In the genomic region with DNA sequence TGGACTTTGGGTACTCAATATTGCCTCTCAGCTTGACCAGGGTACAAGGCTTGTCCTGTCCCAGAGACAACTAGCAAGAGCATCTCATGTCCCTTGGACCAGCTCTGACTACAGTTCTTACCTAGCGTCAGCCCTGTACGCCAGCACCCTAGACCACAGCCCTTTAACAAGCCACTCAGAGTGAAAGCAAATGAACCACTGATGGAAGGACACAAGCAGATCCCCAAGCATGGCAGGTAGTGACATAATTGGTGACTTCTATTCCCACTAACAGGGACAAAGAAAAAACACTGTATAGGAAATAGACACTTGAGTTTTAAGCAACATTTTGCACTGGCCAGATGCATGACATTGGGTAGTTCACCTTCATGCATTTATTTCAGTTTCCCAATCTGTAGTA, we compare ENCODE assay signal across 16 cellular contexts. TPM values are rescaled to one million over a fixed set of nuclear protein-coding genes. Genes with fewer than 3 reads are reported as not detected.
A peak's percentile ranks its signal among the peaks of the same experiment; 100 is the strongest.
DNase-seq lines count a peak whose midpoint lies in the region; ATAC-seq, FAIRE-seq and TF ChIP-seq lines count a peak whose summit lies in the region.
"Had no signal": no experiment of that assay in that cellular context is flagged by ENCODE, and none has a peak within 500 bp of the region (broad histone marks: within the 10 kb centered on the region; RNA-seq: fewer than 3 reads in every experiment).

No MANE protein-coding gene starts in this region.

- ATAC-seq in GM18907 (IDR thresholded peaks at IDR 0.05; ENCODE audit: unreplicated experiment) (peak; percentile 89), GM21447 (IDR thresholded peaks at IDR 0.05; ENCODE audit: unreplicated experiment) (peak; percentile 83), HG03064 (IDR thresholded peaks at IDR 0.05; ENCODE audit: low read depth, unreplicated experiment) (peak; percentile 75), GM12878 (peak; percentile 94), HG03439 (IDR thresholded peaks at IDR 0.05; ENCODE audit: unreplicated experiment) (no peak), gastroesophageal sphincter (no peak)
- ATAC-seq: Right ventricle myocardium inferior had no signal

- TF ChIP-seq EP300 in GM12878 (IDR thresholded peaks at IDR 0.05; ENCODE audit: borderline replicate concordance in 1 of 2, control insufficient read depth in 1 of 2, low read depth in 2 of 2, low read length in 2 of 2) (no peak), gastroesophageal sphincter (IDR thresholded peaks at IDR 0.05) (no peak)

- no peak overlapping the region for H3K9ac ChIP-seq in GM12878 (ENCODE audit: control insufficient read depth, insufficient read depth, low read length)
- H3K9ac ChIP-seq: GM23248 had no signal

- H3K4me3 ChIP-seq in GM12878 (no peak overlapping the region), gastroesophageal sphincter (no peak overlapping the region)
- H3K4me3 ChIP-seq: GM23248 had no signal

- no peak overlapping the region for H3K27ac ChIP-seq in GM12878 (ENCODE audit: control insufficient read depth, insufficient read depth)
- no peak overlapping the region for H3K27ac ChIP-seq in gastroesophageal sphincter
- H3K27ac ChIP-seq: C4-2B, GM23248 had no signal

- TF ChIP-seq RAD21 in GM12878 (IDR thresholded peaks at IDR 0.05; ENCODE audit: insufficient read depth, low read depth, low read length): no peak

- in situ Hi-C loops in GM12878 (cut with MboI): no loop called here

- no TSS peak for BruUV-seq in GM12878 (replicated peaks; lab: Mats Ljungman, UMichigan)

- RAD21 ChIA-PET in GM12878 (lab: Charles Lee; ENCODE audit: unreplicated experiment): interaction anchor here (0.6 to 1.3 kb wide), 6 partner anchors 9 to 170 kb away, joined by 3 to 6 read pairs (median 3); a partner anchor contains a TSS

- H3K27me3 ChIP-seq in GM12878 (replicated peaks in 1 of 2; ENCODE audit: control insufficient read depth in 2 of 2, insufficient read depth in 2 of 2, low read length in 1 of 2) (no peaks in the 10 kb centered on the region), gastroesophageal sphincter (no peaks in the 10 kb centered on the region)

- H3K4me1 ChIP-seq in GM12878 (ENCODE audit: control insufficient read depth, insufficient read depth, low read length) (peaks cover 15% of the 10 kb centered on the region), gastroesophageal sphincter (no peaks in the 10 kb centered on the region)

- no peak for TF ChIP-seq CTCF in GM12878 (IDR thresholded peaks at IDR 0.05 in 2 of 3, conservative IDR thresholded peaks at IDR 0.05 in 1 of 3; ENCODE audit: control insufficient read depth in 2 of 3, extremely low read depth in 1 of 3, insufficient read depth in 1 of 3, low read depth in 3 of 3, low read length in 3 of 3)
- no peak for TF ChIP-seq CTCF in gastroesophageal sphincter (IDR thresholded peaks at IDR 0.05)

- peak overlapping the region; percentile 26 for H2AFZ ChIP-seq in GM12878 (ENCODE audit: control insufficient read depth, low read depth, low read length)
- H2AFZ ChIP-seq: GM23248 had no signal

- no peaks in the 10 kb centered on the region for H3K79me2 ChIP-seq in GM12878 (ENCODE audit: control insufficient read depth, insufficient read depth, low read length)

- H3K4me2 ChIP-seq in GM12878 (ENCODE audit: control insufficient read depth, insufficient read depth): no peak overlapping the region

- WGBS in GM12878 (ENCODE audit: insufficient coverage, insufficient replicate concordance, low lambda C conversion rate, missing lambda C conversion rate): 0% methylated on average over 2 of the region's 2 CpGs
- 100% methylated on average over 1 to 2 of the region's 2 CpGs for WGBS in gastroesophageal sphincter (ENCODE audit: low coverage in 1 of 2), 2 donors

- SMC1A ChIA-PET in GM12878 (lab: Charles Lee; ENCODE audit: uncharacterized antibody, unreplicated experiment): interaction anchor here (0.6 to 1.5 kb wide), 8 partner anchors 8 to 130 kb away, joined by 3 to 10 read pairs (median 4); no protein-coding TSS in a partner anchor

- intact Hi-C loops in GM12878 (cut with micrococcal nuclease; ENCODE audit: unreplicated experiment): loop anchor here (2.0 kb wide), 1 partner anchor 51 kb away; no protein-coding TSS in a partner anchor

- H4K20me1 ChIP-seq in GM12878 (ENCODE audit: control insufficient read depth, insufficient read depth): no peaks in the 10 kb centered on the region

- CTCF ChIA-PET in GM12878 (lab: Yijun Ruan, JAX): interaction anchor here (0.6 to 1.2 kb wide), 6 partner anchors 8 to 58 kb away, joined by 3 read pairs; no protein-coding TSS in a partner anchor

- TF ChIP-seq POLR2A in GM12878 (IDR thresholded peaks at IDR 0.05; ENCODE audit: low read depth, low read length) (no peak), gastroesophageal sphincter (IDR thresholded peaks at IDR 0.05) (no peak)

- peak; percentile 31 for FAIRE-seq in GM12878 (lab: Jason Lieb, UNC)

- H3K36me3 ChIP-seq in GM12878 (ENCODE audit: control insufficient read depth in 2 of 2, insufficient read depth in 2 of 2, low read length in 1 of 2): no peaks in the 10 kb centered on the region
- no peaks in the 10 kb centered on the region for H3K36me3 ChIP-seq in gastroesophageal sphincter

- H3K9me3 ChIP-seq in GM12878 (replicated peaks; ENCODE audit: control insufficient read depth, insufficient read depth, low read length) (no peaks in the 10 kb centered on the region), gastroesophageal sphincter (no peaks in the 10 kb centered on the region)

- POLR2A ChIA-PET in GM12878 (lab: Charles Lee): interaction anchor here (1.0 to 1.4 kb wide), 2 partner anchors 34 to 52 kb away, joined by 4 to 5 read pairs; no protein-coding TSS in a partner anchor

- peak; percentile 51 for DNase-seq in GM12878 (ENCODE audit: low read depth, low spot score)
- DNase-seq in NCI-H1417 (lab: John Stamatoyannopoulos, UW): no peak
- no peak for DNase-seq in stimulated activated naive CD4-positive, alpha-beta T cell (lab: John Stamatoyannopoulos, UW)
- DNase-seq: activated CD4-positive, alpha-beta T cell treated with anti-CD3 and anti-CD28 coated beads, Interleukin-2, amount 10 ng/mL, durations not matched to agents 24 days and 14 days; activated gamma-delta T cell; DND-41; effector memory CD4-positive, alpha-beta T cell; GM23248; occipital lobe had no signal

TF ChIP-seq in GM12878, 131 proteins besides CTCF, POLR2A, EP300 and RAD21 (continues in another document):
- peak; percentile 75 for TF ChIP-seq ATF7 (IDR thresholded peaks at IDR 0.05; ENCODE audit: low read depth)
- TF ChIP-seq NBN (IDR thresholded peaks at IDR 0.05): 0 out of 2 replicates have a peak, but pooled peaks have one; percentile 21
- TF ChIP-seq BHLHE40 (IDR thresholded peaks at IDR 0.05; ENCODE audit: borderline replicate concordance in 1 of 2, low read depth in 2 of 2, low read length in 1 of 2): peak in 1 of 2 experiments; percentile 39; a peak in 1 of 4 replicates
- TF ChIP-seq JUND (IDR thresholded peaks at IDR 0.05; ENCODE audit: low read depth, low read length): peak; percentile 78; the same call in 1 of the 2 replicates
- no peak for TF ChIP-seq CBX5 (IDR thresholded peaks at IDR 0.05; ENCODE audit: low read depth)
- TF ChIP-seq MTA2 (IDR thresholded peaks at IDR 0.05; ENCODE audit: low read depth): peak; percentile 82; the same call in 1 of the 2 replicates
- TF ChIP-seq, protein P1, sequence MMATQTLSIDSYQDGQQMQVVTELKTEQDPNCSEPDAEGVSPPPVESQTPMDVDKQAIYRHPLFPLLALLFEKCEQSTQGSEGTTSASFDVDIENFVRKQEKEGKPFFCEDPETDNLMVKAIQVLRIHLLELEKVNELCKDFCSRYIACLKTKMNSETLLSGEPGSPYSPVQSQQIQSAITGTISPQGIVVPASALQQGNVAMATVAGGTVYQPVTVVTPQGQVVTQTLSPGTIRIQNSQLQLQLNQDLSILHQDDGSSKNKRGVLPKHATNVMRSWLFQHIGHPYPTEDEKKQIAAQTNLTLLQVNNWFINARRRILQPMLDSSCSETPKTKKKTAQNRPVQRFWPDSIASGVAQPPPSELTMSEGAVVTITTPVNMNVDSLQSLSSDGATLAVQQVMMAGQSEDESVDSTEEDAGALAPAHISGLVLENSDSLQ (IDR thresholded peaks at IDR 0.05): peak; percentile 43; the same call in 1 of the 2 replicates
- TF ChIP-seq BCL11A (IDR thresholded peaks at IDR 0.05; ENCODE audit: low read depth, low read length): peak; percentile 70; the same call in 1 of the 2 replicates

RNA-seq across cellular contexts. Expression of a gene that starts 8.8 kb away (rescaled TPM):
- 234 and 245 TPM in 2 replicates for total RNA-seq in GM12878 (2013; cell fraction: nucleolus; rRNA removed)
- total RNA-seq in GM12878 (2014; rRNA removed) (13.2 and 13.8 TPM in 2 replicates), GM12878 (2014; rRNA removed; fragmentation: Illumina TruSeq; extraction: Trizol) (16.8 and 17.5 TPM in 2 replicates), GM12878 (2021) (23.3 and 24.0 TPM in 2 replicates), gastroesophageal sphincter (10 to 100 TPM; 54.3 to 72.2 (median 57.4) TPM)
- 11.3 TPM for polyA plus RNA-seq in GM12878 (2011; ENCODE audit: low read depth)
- polyA plus RNA-seq in GM12878 (2011; rRNA removed) (48.9 and 51.6 TPM in 2 replicates), GM12878 (2014; fragmentation: Illumina TruSeq; extraction: Trizol) (20.0 and 23.4 TPM in 2 replicates), GM12878 (2014; fragmentation: Nextera tagmentation; extraction: Ambion mirVana) (1 to 10 TPM; 5.3 to 5.4 TPM), GM12878 (2014; rRNA removed) (13.8 and 15.6 TPM in 2 replicates), GM12878 (2016; fragmentation: Nextera tagmentation; extraction: Ambion mirVana) (1 to 10 TPM; 7.9 to 9.2 TPM)
- 21.1 and 23.9 TPM in 2 replicates for polyA plus RNA-seq in GM12878 (2011; cell fraction: cytosol; rRNA removed)
- 43.0 and 54.0 TPM in 2 replicates for polyA plus RNA-seq in GM12878 (2011; cell fraction: nucleus; rRNA removed)
- 16.7 and 24.5 TPM in 2 replicates for polyA plus RNA-seq in GM12878 (2012)
- polyA minus RNA-seq in GM12878 (2011; rRNA and poly(A)+ RNA removed): 76.0 and 94.2 TPM in 2 replicates
- polyA minus RNA-seq in GM12878 (2011; cell fraction: cytosol; rRNA and poly(A)+ RNA removed): 19.8 and 21.5 TPM in 2 replicates
- 103 and 119 TPM in 2 replicates for polyA minus RNA-seq in GM12878 (2011; cell fraction: nucleus; rRNA and poly(A)+ RNA removed)

Comparison
In these comparisons a context has a peak if more than half of its experiments do, and no peak if none do; other contexts are left out.
1. ATAC-seq: peak in GM18907 (single experiment), GM21447 (single experiment), HG03064 (single experiment) and GM12878 (single experiment); none in HG03439 (single experiment) and gastroesophageal sphincter (single experiment).